ENCODE assay signal across 14 cellular contexts in genomic region chr19:13027557-13027956, GRCh38. TPM values are rescaled to one million over a fixed set of nuclear protein-coding genes. Genes with fewer than 3 reads are reported as not detected.
DNase-seq lines count a peak whose midpoint lies in the region; ATAC-seq and TF ChIP-seq lines count a peak whose summit lies in the region.
"Had no signal": no experiment of that assay in that cellular context is flagged by ENCODE, and none has a peak within 500 bp of the region (broad histone marks: within the 10 kb centered on the region; RNA-seq: fewer than 3 reads in every experiment).

No MANE protein-coding gene starts in this region.

- TF ChIP-seq EP300 in SK-N-SH (IDR thresholded peaks at IDR 0.05; ENCODE audit: borderline replicate concordance in 1 of 2, low read depth in 1 of 2, low read length in 1 of 2) (no peak), transverse colon (IDR thresholded peaks at IDR 0.05; ENCODE audit: low read depth) (no peak)

- no peak for TF ChIP-seq POLR2A in transverse colon (IDR thresholded peaks at IDR 0.05)

- DNase-seq in SK-N-SH (no peak), transverse colon (no peak), NCI-H82 treated with DMSO at 0.1 percent for 48 hours (lab: John Stamatoyannopoulos, UW; ENCODE audit: unreplicated experiment) (no peak), OCI-LY7 (ENCODE audit: low spot score) (no peak)
- no peak for DNase-seq in activated CD4-positive, CD25-positive, alpha-beta regulatory T cell treated with anti-CD3 and anti-CD28 coated beads, Interleukin-2, amount 50 U/mL, for 72 hours
- DNase-seq: activated CD4-positive, alpha-beta T cell treated with anti-CD3 and anti-CD28 coated beads for 1 hour; NCI-H187; NCI-H526; testis had no signal

- H3K9me3 ChIP-seq in SK-N-SH (no peaks in the 10 kb centered on the region), muscle layer of colon (ENCODE audit: low read length) (no peaks in the 10 kb centered on the region), transverse colon (no peaks in the 10 kb centered on the region), OCI-LY7 (ENCODE audit: low read length) (no peaks in the 10 kb centered on the region)
- H3K9me3 ChIP-seq: testis had no signal

- TF ChIP-seq CTCF in SK-N-SH (IDR thresholded peaks at IDR 0.05) (no peak), transverse colon (IDR thresholded peaks at IDR 0.05) (no peak), OCI-LY7 (conservative IDR thresholded peaks at IDR 0.05; ENCODE audit: low read length) (no peak)

- peaks cover 0 to 27% of the 10 kb centered on the region in 2 experiments for H3K36me3 ChIP-seq in SK-N-SH (replicated peaks in 1 of 2; ENCODE audit: control insufficient read depth in 1 of 2, insufficient read depth in 2 of 2, low read length in 1 of 2)
- H3K36me3 ChIP-seq in muscle layer of colon (ENCODE audit: insufficient read depth, low read length), result peaks cover 13% of the 10 kb centered on the region
- H3K36me3 ChIP-seq in transverse colon, result no peaks in the 10 kb centered on the region
- H3K36me3 ChIP-seq in OCI-LY7 (ENCODE audit: insufficient read depth, low read length), result no peaks in the 10 kb centered on the region

- H3K27me3 ChIP-seq in SK-N-SH (ENCODE audit: insufficient read depth) (no peaks in the 10 kb centered on the region), muscle layer of colon (ENCODE audit: control insufficient read depth in 1 of 2, insufficient read depth in 2 of 2, low read length in 2 of 2) (no peaks in the 10 kb centered on the region), transverse colon (no peaks in the 10 kb centered on the region)
- H3K27me3 ChIP-seq: testis had no signal

- H3F3A ChIP-seq in SK-N-SH (replicated peaks; ENCODE audit: insufficient read depth), result no peaks in the 10 kb centered on the region

- H4K20me1 ChIP-seq in SK-N-SH (ENCODE audit: insufficient read depth) (no peaks in the 10 kb centered on the region), OCI-LY7 (ENCODE audit: insufficient read depth, low read length) (no peaks in the 10 kb centered on the region)

- H3K27ac ChIP-seq in SK-N-SH (ENCODE audit: low read depth in 2 of 2, low read length in 1 of 2) (no peak overlapping the region), cingulate gyrus (ENCODE audit: low read depth, low read length) (peak overlapping the region; percentile 100), muscle layer of colon (ENCODE audit: low read depth, low read length) (peak overlapping the region; percentile 86), transverse colon (peak overlapping the region; percentile 87 to 91 (median 90)), OCI-LY7 (ENCODE audit: low read depth, low read length, poor library complexity, severe bottlenecking) (no peak overlapping the region)

- in situ Hi-C loops in transverse colon (cut with MboI; ENCODE audit: low pct_ligation_motif_present in 1 of 4, low pct_unique_long_range_greater_than_20kb in 1 of 4, low sequenced_read_pairs in 3 of 4), result no loop called here

- 91% methylated on average over 6 of the region's 6 CpGs for WGBS in SK-N-SH (ENCODE audit: low lambda C conversion rate)
- WGBS in transverse colon (ENCODE audit: low coverage in 1 of 2), 2 donors, result 56% methylated on average over 6 of the region's 6 CpGs; no CpG with 5 or more reads in 1 of the 2 donors

- intact Hi-C loops in transverse colon (cut with DNase I; ENCODE audit: low total_unique reads), result no loop called here
- intact Hi-C loops in OCI-LY7 (cut with micrococcal nuclease; ENCODE audit: unreplicated experiment), result no loop called here

- ATAC-seq in SK-N-SH treated with all-trans-retinoic acid at 6 μM for 48 hours, result no peak
- ATAC-seq: activated naive CD4-positive, alpha-beta T cell treated with anti-CD3 and anti-CD28 coated beads, Interleukin-2, amount 50 U/mL, for 72 hours had no signal

- H3K4me2 ChIP-seq in SK-N-SH (peak overlapping the region; percentile 80), OCI-LY7 (ENCODE audit: low read length) (no peak overlapping the region)

- H3K79me2 ChIP-seq in SK-N-SH (ENCODE audit: insufficient read depth) (peaks cover 66% of the 10 kb centered on the region), OCI-LY7 (ENCODE audit: insufficient read depth, low read depth, low read length) (no peaks in the 10 kb centered on the region)

- no peak overlapping the region for H3K9ac ChIP-seq in SK-N-SH
- peak overlapping the region; percentile 71 for H3K9ac ChIP-seq in muscle layer of colon (ENCODE audit: low read length)

- CTCF ChIA-PET in SK-N-SH (lab: Yijun Ruan, JAX) (interaction anchor here (1.2 to 8.6 kb wide), 7 partner anchors 29 to 66 kb away, joined by 3 to 167 read pairs (median 14); no protein-coding TSS in a partner anchor), OCI-LY7 (lab: Charles Lee; ENCODE audit: unreplicated experiment) (no interaction called here)

- H2AFZ ChIP-seq in SK-N-SH (ENCODE audit: low read depth) (no peak overlapping the region), OCI-LY7 (ENCODE audit: low read length) (no peak overlapping the region)

- TF ChIP-seq RAD21 in SK-N-SH (IDR thresholded peaks at IDR 0.05; ENCODE audit: low read length), result no peak

- no peak overlapping the region for H3K4me3 ChIP-seq in SK-N-SH (ENCODE audit: low read depth in 2 of 2, low read length in 1 of 2)
- H3K4me3 ChIP-seq in muscle layer of colon (ENCODE audit: low read depth in 1 of 2, low read length in 2 of 2), result peak overlapping the region in 1 of 2 donors; percentile 59
- H3K4me3 ChIP-seq in transverse colon, result no peak overlapping the region
- H3K4me3 ChIP-seq in OCI-LY7 (ENCODE audit: low read depth, low read length, poor library complexity, severe bottlenecking), result no peak overlapping the region
- H3K4me3 ChIP-seq: testis had no signal

- no TSS peak for BruUV-seq in OCI-LY7 (replicated peaks; lab: Mats Ljungman, UMichigan)

- H3K9me2 ChIP-seq in SK-N-SH (no peaks in the 10 kb centered on the region), OCI-LY7 (ENCODE audit: insufficient read depth, low read length) (no peaks in the 10 kb centered on the region)

- POLR2A ChIA-PET in SK-N-SH (lab: Yijun Ruan, JAX), result no interaction called here
- POLR2A ChIA-PET in OCI-LY7 (lab: Charles Lee), result no interaction called here

- H3K4me1 ChIP-seq in SK-N-SH (ENCODE audit: control insufficient read depth in 1 of 2, insufficient read depth in 2 of 2, low read depth in 1 of 2, low read length in 1 of 2) (peaks cover 21 to 38% of the 10 kb centered on the region in 2 experiments; a peak in 3 of 4 replicates), muscle layer of colon (ENCODE audit: insufficient read depth, low read length) (peaks cover 79% of the 10 kb centered on the region), transverse colon (peaks cover 45 to 93% (median 72%) of the 10 kb centered on the region in 4 donors), OCI-LY7 (ENCODE audit: insufficient read depth, low read length, poor library complexity, severe bottlenecking) (no peaks in the 10 kb centered on the region)

TF ChIP-seq in SK-N-SH, 30 proteins besides CTCF, POLR2A, EP300 and RAD21 (continues in another document):
- TF ChIP-seq EZH2phosphoT487 (IDR thresholded peaks at IDR 0.05; ENCODE audit: borderline replicate concordance, low read depth) (no peak), POLR2AphosphoS5 (IDR thresholded peaks at IDR 0.05; ENCODE audit: low read depth, low read length) (no peak), TCF12 (IDR thresholded peaks at IDR 0.05) (no peak), GABPA (IDR thresholded peaks at IDR 0.05; ENCODE audit: low read depth) (no peak), FOXJ3 (CRISPR knock-in tag; IDR thresholded peaks at IDR 0.05) (no peak), MAX (IDR thresholded peaks at IDR 0.05; ENCODE audit: low read depth) (no peak), RXRA (IDR thresholded peaks at IDR 0.05; ENCODE audit: borderline replicate concordance, low read depth) (no peak), YY1 (IDR thresholded peaks at IDR 0.05; ENCODE audit: low read depth) (no peak), GATA2 (CRISPR knock-in tag; IDR thresholded peaks at IDR 0.05) (no peak), RCOR1 (IDR thresholded peaks at IDR 0.05; ENCODE audit: low read length) (no peak)

TF ChIP-seq in SK-N-SH treated with all-trans-retinoic acid at 6 μM for 48 hours, 23 proteins besides CTCF, POLR2A, EP300 and RAD21 (continues in another document):
- TF ChIP-seq BACH2 (CRISPR knock-in tag; IDR thresholded peaks at IDR 0.05; ENCODE audit: borderline replicate concordance) (no peak), PATZ1 (CRISPR knock-in tag; IDR thresholded peaks at IDR 0.05; ENCODE audit: borderline replicate concordance) (no peak), OSR1 (CRISPR knock-in tag; IDR thresholded peaks at IDR 0.05) (no peak), CSDC2 (CRISPR knock-in tag; IDR thresholded peaks at IDR 0.05) (no peak), GLIS3 (CRISPR knock-in tag; IDR thresholded peaks at IDR 0.05) (no peak), ESRRG (CRISPR knock-in tag; IDR thresholded peaks at IDR 0.05) (no peak)

RNA-seq across cellular contexts. Expression of gene NFIX, which starts 32.3 kb away (rescaled TPM):
- polyA plus RNA-seq in SK-N-SH (2012; rRNA removed), result 5.1 and 14.8 TPM in 2 replicates
- 9.1 and 13.3 TPM in 2 replicates for polyA plus RNA-seq in SK-N-SH (2012; cell fraction: cytosol; rRNA removed)
- 14.0 and 14.9 TPM in 2 replicates for polyA plus RNA-seq in SK-N-SH (2012; cell fraction: nucleus; rRNA removed)
- total RNA-seq in transverse colon (10 to 100 TPM; 25.4 to 53.1 (median 29.3) TPM), OCI-LY7 (2022) (0.68 and 0.72 TPM in 2 replicates)
- total RNA-seq in OCI-LY7 (2014; rRNA removed; shearing (Covaris generic)), result 0.03 and 0.16 TPM in 2 replicates

RNA-seq across cellular contexts. Expression of gene DAND5, which starts 58.2 kb away (rescaled TPM):
- polyA plus RNA-seq in SK-N-SH (2012; rRNA removed), result 1.0 and 1.6 TPM in 2 replicates
- polyA plus RNA-seq in SK-N-SH (2012; cell fraction: cytosol; rRNA removed), result 0.95 and 1.0 TPM in 2 replicates
- 1.4 and 3.0 TPM in 2 replicates for polyA plus RNA-seq in SK-N-SH (2012; cell fraction: nucleus; rRNA removed)
- total RNA-seq in transverse colon (under 1 TPM in 2 of 4 donors, not detected in 2; 0.27 to 0.32 TPM), OCI-LY7 (2022) (0.77 and 0.84 TPM in 2 replicates)
- total RNA-seq in OCI-LY7 (2014; rRNA removed; shearing (Covaris generic)), result 0.06 and 0.18 TPM in 2 replicates
- total RNA-seq: G401 had no signal

Comparison
In these comparisons a context has a peak if more than half of its experiments do, and no peak if none do; other contexts are left out.
1. H3K27ac ChIP-seq: peak in cingulate gyrus (single experiment), muscle layer of colon (single experiment) and transverse colon (4 of 4); none in SK-N-SH (0 of 2) and OCI-LY7 (single experiment).
2. RNA of gene NFIX, which starts 32.3 kb away (total RNA-seq): 25.4 to 53.1 TPM in transverse colon; 0.03 to 0.72 TPM in OCI-LY7; every median in the first group is over 10 times any median in the second.